Comparison of ENCODE assay signal across 21 cellular contexts in the genomic region with DNA sequence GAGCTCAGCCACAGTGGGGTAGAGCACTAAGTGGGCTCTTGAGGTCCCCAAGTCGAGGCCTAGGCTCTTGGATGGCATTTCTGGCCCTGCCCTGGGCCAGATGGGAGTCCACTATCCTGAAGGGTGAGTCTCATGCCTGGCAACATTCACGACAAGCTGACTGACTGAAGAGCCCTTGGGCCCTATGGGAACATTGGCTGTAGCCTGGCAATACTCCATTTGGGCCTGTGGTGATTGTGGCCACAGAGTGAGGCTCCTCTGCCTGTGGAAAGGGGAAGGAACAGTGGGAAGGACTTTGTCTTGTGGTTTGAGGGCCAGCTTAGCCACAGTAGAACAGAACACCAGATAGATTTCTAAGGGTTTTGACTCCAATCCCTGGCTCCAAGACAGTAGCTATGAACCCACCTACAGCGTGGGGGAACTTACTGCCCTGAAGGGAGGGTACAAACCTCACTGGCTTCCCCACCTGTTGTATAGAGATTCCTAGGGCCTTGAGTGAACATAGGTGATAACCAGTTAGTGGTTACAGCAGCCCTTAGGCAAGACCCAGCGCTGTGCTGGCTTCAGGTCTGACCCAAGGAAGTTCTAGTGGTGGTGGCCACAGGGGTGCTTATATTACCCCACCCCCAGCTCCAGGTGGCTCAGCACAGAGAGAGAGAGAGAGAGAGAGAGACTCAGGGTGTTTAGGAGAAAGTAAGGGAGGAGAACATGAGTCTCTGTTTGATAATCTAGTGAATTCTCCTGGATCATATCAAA.
DNase-seq lines count a peak whose midpoint lies in the region; ATAC-seq and TF ChIP-seq lines count a peak whose summit lies in the region.
"Had no signal": no experiment of that assay in that cellular context is flagged by ENCODE, and none has a peak within 500 bp of the region (broad histone marks: within the 10 kb centered on the region; RNA-seq: fewer than 3 reads in every experiment).

No MANE protein-coding gene starts in this region.

- H3K36me3 Mint-ChIP-seq in type B pancreatic cell: peaks cover 9% of the 10 kb centered on the region
- H3K36me3 Mint-ChIP-seq: activated naive CD4-positive, alpha-beta T cell treated with anti-CD3 and anti-CD28 coated beads, Interleukin-2, amount 10 ng/mL, durations not matched to agents 7 days and 5 days had no signal

- H3K4me1 Mint-ChIP-seq in type B pancreatic cell (ENCODE audit: unreplicated experiment): no peaks in the 10 kb centered on the region
- H3K4me1 Mint-ChIP-seq: activated naive CD4-positive, alpha-beta T cell treated with anti-CD3 and anti-CD28 coated beads, Interleukin-2, amount 10 ng/mL, durations not matched to agents 7 days and 5 days had no signal

- intact Hi-C loops in cardiac septum (cut with DNase I) (no loop called here), right cardiac atrium (cut with DNase I) (no loop called here)

- peak; percentile 16 to 24 for ATAC-seq in right cardiac atrium
- ATAC-seq in upper lobe of left lung (ENCODE audit: low FRiP score in 2 of 2): peak; percentile 46 to 70
- ATAC-seq in GM21528 (IDR thresholded peaks at IDR 0.05; ENCODE audit: low FRiP score, unreplicated experiment): no peak
- ATAC-seq: body of pancreas had no signal

- H3K36me3 ChIP-seq in right atrium auricular region: no peaks in the 10 kb centered on the region
- H3K36me3 ChIP-seq in upper lobe of left lung: no peaks in the 10 kb centered on the region
- H3K36me3 ChIP-seq: SJSA1 had no signal

- H3K27ac ChIP-seq in right atrium auricular region: no peak overlapping the region
- H3K27ac ChIP-seq in right cardiac atrium (ENCODE audit: low read length): no peak overlapping the region
- H3K27ac ChIP-seq in upper lobe of left lung: peak overlapping the region in 1 of 4 donors; percentile 24
- H3K27ac ChIP-seq: body of pancreas, SJSA1 had no signal

- H3K9me3 ChIP-seq in right atrium auricular region (peaks cover 2 to 8% of the 10 kb centered on the region in 2 donors), right cardiac atrium (ENCODE audit: control insufficient read depth, low read length) (no peaks in the 10 kb centered on the region), upper lobe of left lung (peaks cover 0 to 5% (median 2%) of the 10 kb centered on the region in 4 donors)
- H3K9me3 ChIP-seq: body of pancreas, SJSA1 had no signal

- H3K4me1 ChIP-seq in right atrium auricular region (peaks cover 0 to 10% of the 10 kb centered on the region in 2 donors), right cardiac atrium (ENCODE audit: control insufficient read depth, insufficient read depth, low read length) (peaks cover 2% of the 10 kb centered on the region), upper lobe of left lung (peaks cover 2 to 10% (median 6%) of the 10 kb centered on the region in 4 donors)
- H3K4me1 ChIP-seq: body of pancreas, SJSA1 had no signal

- H3K27me3 ChIP-seq in right atrium auricular region (no peaks in the 10 kb centered on the region), right cardiac atrium (ENCODE audit: control insufficient read depth, insufficient read depth) (no peaks in the 10 kb centered on the region), upper lobe of left lung (no peaks in the 10 kb centered on the region)
- H3K27me3 ChIP-seq: body of pancreas, SJSA1 had no signal

- TF ChIP-seq EP300 in upper lobe of left lung (IDR thresholded peaks at IDR 0.05): no peak

- H3K4me3 ChIP-seq in right atrium auricular region: no peak overlapping the region
- H3K4me3 ChIP-seq in right cardiac atrium (ENCODE audit: low read length): no peak overlapping the region
- H3K4me3 ChIP-seq in upper lobe of left lung: no peak overlapping the region
- H3K4me3 ChIP-seq: body of pancreas, SJSA1 had no signal

- H3K4me3 Mint-ChIP-seq in type B pancreatic cell: no peak overlapping the region
- H3K4me3 Mint-ChIP-seq: activated naive CD4-positive, alpha-beta T cell treated with anti-CD3 and anti-CD28 coated beads, Interleukin-2, amount 10 ng/mL, durations not matched to agents 7 days and 5 days; CD4-positive, alpha-beta T cell; natural killer cell treated with Interleukin-12 subunit alpha and Interleukin-12 subunit beta and Interleukin-15 and Interleukin-18, amount 100 ng/mL, for 72 hours had no signal

- no peaks in the 10 kb centered on the region for H3K27me3 Mint-ChIP-seq in type B pancreatic cell
- H3K27me3 Mint-ChIP-seq: activated naive CD4-positive, alpha-beta T cell treated with anti-CD3 and anti-CD28 coated beads, Interleukin-2, amount 10 ng/mL, durations not matched to agents 7 days and 5 days; CD4-positive, alpha-beta T cell; natural killer cell treated with Interleukin-12 subunit alpha and Interleukin-12 subunit beta and Interleukin-15 and Interleukin-18, amount 100 ng/mL, for 72 hours; progenitor cell of endocrine pancreas had no signal

- 86% methylated on average over 4 of the region's 4 CpGs for WGBS in right cardiac atrium
- WGBS in upper lobe of left lung, 2 donors: 43 to 74% methylated on average over 1 to 4 of the region's 4 CpGs

- TF ChIP-seq CTCF in right atrium auricular region (IDR thresholded peaks at IDR 0.05) (no peak), upper lobe of left lung (IDR thresholded peaks at IDR 0.05) (no peak), type B pancreatic cell (conservative IDR thresholded peaks at IDR 0.05) (no peak)

- no peak overlapping the region for H3K27ac Mint-ChIP-seq in type B pancreatic cell
- H3K27ac Mint-ChIP-seq: activated naive CD4-positive, alpha-beta T cell treated with anti-CD3 and anti-CD28 coated beads, Interleukin-2, amount 10 ng/mL, durations not matched to agents 7 days and 5 days; CD4-positive, alpha-beta T cell; progenitor cell of endocrine pancreas had no signal

- peaks cover 17% of the 10 kb centered on the region for H3K9me3 Mint-ChIP-seq in type B pancreatic cell

- no peak for TF ChIP-seq POLR2A in upper lobe of left lung (IDR thresholded peaks at IDR 0.05)

- DNase-seq in cardiac septum (ENCODE audit: low spot score) (peak; percentile 78), right atrium auricular region (ENCODE audit: low spot score) (no peak), SKM-1 treated with dmso at 0.1 percent for 144 hours (lab: John Stamatoyannopoulos, UW; ENCODE audit: unreplicated experiment) (peak; percentile 91), right cardiac atrium (peak in 2 of 3 donors; percentile 42 to 43), upper lobe of left lung (peak in 1 of 2 donors; percentile 57), type B pancreatic cell (ENCODE audit: extremely low spot score, unreplicated experiment) (no peak), mesenteric fat pad (ENCODE audit: low spot score) (no peak)
- DNase-seq: activated naive CD4-positive, alpha-beta T cell treated with anti-CD3 and anti-CD28 coated beads, Interleukin-2, amount 10 ng/mL, durations not matched to agents 7 days and 5 days; activated T-cell treated with anti-CD3 and anti-CD28 coated beads for 4 hours; CD4-positive, alpha-beta T cell; H7; NCI-H146; NCI-H226; stimulated activated CD4-positive, alpha-beta T cell treated with anti-CD3 and anti-CD28 coated beads, Interleukin-12 subunit alpha, Interleukin-12 subunit beta, amount 100 ng/mL, for 4 hours; stimulated activated naive CD4-positive, alpha-beta T cell; T1000 had no signal

Comparison
In these comparisons a context has a peak if more than half of its experiments do, and no peak if none do; other contexts are left out.
1. DNase-seq: peak in cardiac septum (single experiment), SKM-1 treated with dmso at 0.1 percent for 144 hours (single experiment) and right cardiac atrium (2 of 3); none in right atrium auricular region (single experiment), type B pancreatic cell (single experiment) and mesenteric fat pad (single experiment).